In genomic region chr1:229664133-229664689, GRCh38 we compare ENCODE assay signal across 7 cellular contexts. TPM values are rescaled to one million over a fixed set of nuclear protein-coding genes. Genes with fewer than 3 reads are reported as not detected.
DNase-seq lines count a peak whose midpoint lies in the region; ATAC-seq, FAIRE-seq and TF ChIP-seq lines count a peak whose summit lies in the region.

No MANE protein-coding gene starts in this region.

- FAIRE-seq in small intestine (lab: Jason Lieb, UNC), result no peak

- H3K79me2 ChIP-seq in SU-DHL-6 (ENCODE audit: insufficient read depth, low read length), result no peaks in the 10 kb centered on the region

- H3K36me3 Mint-ChIP-seq in activated naive CD8-positive, alpha-beta T cell treated with anti-CD3 and anti-CD28 coated beads, Interleukin-2, amount 50 U/mL, for 24 hours (ENCODE audit: low read depth), result peaks cover 27% of the 10 kb centered on the region

- ATAC-seq in GM21786 (IDR thresholded peaks at IDR 0.05; ENCODE audit: unreplicated experiment) (peak; percentile 63), HG03521 (IDR thresholded peaks at IDR 0.05; ENCODE audit: unreplicated experiment) (no peak)
- peak; percentile 93 for ATAC-seq in activated naive CD8-positive, alpha-beta T cell treated with anti-CD3 and anti-CD28 coated beads, Interleukin-2, amount 50 U/mL, for 24 hours

- no peak for TF ChIP-seq CTCF in SU-DHL-6 (IDR thresholded peaks at IDR 0.05; ENCODE audit: insufficient read depth, low read length, poor library complexity, severe bottlenecking)
- TF ChIP-seq CTCF in coronary artery (IDR thresholded peaks at IDR 0.05), result no peak

- H2AFZ ChIP-seq in SU-DHL-6 (ENCODE audit: low read depth, low read length, severe bottlenecking), result no peak overlapping the region

- H3K9me3 ChIP-seq in SU-DHL-6 (ENCODE audit: insufficient read depth, low read length) (no peaks in the 10 kb centered on the region), small intestine (ENCODE audit: control insufficient read depth, low read depth) (no peaks in the 10 kb centered on the region)

- H3K27ac ChIP-seq in SU-DHL-6 (ENCODE audit: low read depth, low read length) (peak overlapping the region; percentile 27; the same call in 1 of the 2 replicates), small intestine (ENCODE audit: low read depth in 1 of 2, low read length in 1 of 2) (no peak overlapping the region), coronary artery (no peak overlapping the region)

- H3K27me3 ChIP-seq in SU-DHL-6 (ENCODE audit: low read length) (no peaks in the 10 kb centered on the region), small intestine (ENCODE audit: control insufficient read depth in 2 of 2, insufficient read depth in 2 of 2, low read length in 2 of 2) (no peaks in the 10 kb centered on the region)

- no peaks in the 10 kb centered on the region for H3K9me2 ChIP-seq in SU-DHL-6 (replicated peaks; ENCODE audit: insufficient read depth, low read length)

- no peaks in the 10 kb centered on the region for H3K27me3 Mint-ChIP-seq in activated naive CD8-positive, alpha-beta T cell treated with anti-CD3 and anti-CD28 coated beads, Interleukin-2, amount 50 U/mL, for 24 hours

- H3F3A ChIP-seq in SU-DHL-6 (ENCODE audit: insufficient read depth), result 0 out of 2 replicates have a peak, but pooled peaks cover 6% of the 10 kb centered on the region

- no peaks in the 10 kb centered on the region for H3K9me3 Mint-ChIP-seq in activated naive CD8-positive, alpha-beta T cell treated with anti-CD3 and anti-CD28 coated beads, Interleukin-2, amount 50 U/mL, for 24 hours

- peaks cover 4% of the 10 kb centered on the region for H3K4me1 Mint-ChIP-seq in activated naive CD8-positive, alpha-beta T cell treated with anti-CD3 and anti-CD28 coated beads, Interleukin-2, amount 50 U/mL, for 24 hours

- no peaks in the 10 kb centered on the region for H4K20me1 ChIP-seq in SU-DHL-6 (ENCODE audit: low read depth, low read length)

- H3K36me3 ChIP-seq in SU-DHL-6 (ENCODE audit: low read length) (peaks cover 14% of the 10 kb centered on the region; the same call in 1 of the 2 replicates), small intestine (ENCODE audit: control insufficient read depth in 2 of 2, insufficient read depth in 2 of 2, low read length in 2 of 2) (peaks cover 0 to 4% of the 10 kb centered on the region in 2 donors)

- peak; percentile 87 for DNase-seq in activated naive CD8-positive, alpha-beta T cell treated with anti-CD3 and anti-CD28 coated beads, Interleukin-2, amount 50 U/mL, for 24 hours
- peak; percentile 40 for DNase-seq in small intestine
- DNase-seq in coronary artery (ENCODE audit: low spot score), result no peak
- DNase-seq in OCI-M2 (lab: John Stamatoyannopoulos, UW; ENCODE audit: unreplicated experiment), result no peak

- H3K4me1 ChIP-seq in small intestine (ENCODE audit: control insufficient read depth in 2 of 2, insufficient read depth in 1 of 2, low read depth in 1 of 2, low read length in 1 of 2), result peaks cover 0 to 6% of the 10 kb centered on the region in 2 donors

- no peak overlapping the region for H3K4me3 ChIP-seq in SU-DHL-6 (ENCODE audit: insufficient read depth, low read length, poor library complexity, severe bottlenecking)
- H3K4me3 ChIP-seq in small intestine (ENCODE audit: low read depth in 1 of 2, low read length in 2 of 2), result no peak overlapping the region
- H3K4me3 ChIP-seq in coronary artery, result no peak overlapping the region

- 15 to 36% (median 17%) methylated on average over 9 of the region's 9 CpGs for WGBS in small intestine, 3 donors

- no peak overlapping the region for H3K27ac Mint-ChIP-seq in activated naive CD8-positive, alpha-beta T cell treated with anti-CD3 and anti-CD28 coated beads, Interleukin-2, amount 50 U/mL, for 24 hours

- no peak overlapping the region for H3K4me2 ChIP-seq in SU-DHL-6 (ENCODE audit: low read depth, low read length, poor library complexity, severe bottlenecking)

- H3K4me3 Mint-ChIP-seq in activated naive CD8-positive, alpha-beta T cell treated with anti-CD3 and anti-CD28 coated beads, Interleukin-2, amount 50 U/mL, for 24 hours, result no peak overlapping the region

- no peak overlapping the region for H3K9ac ChIP-seq in SU-DHL-6 (ENCODE audit: low read length)

RNA-seq across cellular contexts. Expression of gene URB2, which starts 38.2 kb away (rescaled TPM):
- 1 to 10 TPM in 2 of 3 donors, under 1 TPM in 1; 0.54 to 3.9 (median 2.0) TPM for polyA plus RNA-seq in small intestine

RNA-seq across cellular contexts. Expression of gene TAF5L, which starts 38.3 kb away (rescaled TPM):
- 10 to 100 TPM in 1 of 3 donors, 1 to 10 TPM in 2; 8.4 to 12.5 (median 8.5) TPM for polyA plus RNA-seq in small intestine

Comparison
In these comparisons a context has a peak if more than half of its experiments do, and no peak if none do; other contexts are left out.
1. DNase-seq: peak in activated naive CD8-positive, alpha-beta T cell treated with anti-CD3 and anti-CD28 coated beads, Interleukin-2, amount 50 U/mL, for 24 hours (single experiment) and small intestine (single experiment); none in coronary artery (single experiment) and OCI-M2 (single experiment).